Comparison of ENCODE assay signal across 7 cellular contexts in the genomic region with DNA sequence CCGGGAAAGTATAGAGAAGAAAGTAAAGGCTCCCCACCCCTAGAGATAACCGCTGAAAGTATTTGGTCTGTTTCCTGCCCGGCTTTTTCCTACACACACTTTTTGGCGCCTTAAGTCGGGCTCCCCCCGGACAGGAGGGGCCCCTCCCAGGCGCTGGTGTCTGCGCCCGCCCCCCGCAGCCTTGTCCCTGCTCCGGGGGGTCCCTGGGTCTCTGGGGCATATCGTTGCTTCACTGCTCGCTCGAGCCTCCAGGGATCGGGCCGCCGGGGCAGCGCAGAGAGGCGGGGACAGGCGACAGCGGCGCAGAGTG. TPM values are rescaled to one million over a fixed set of nuclear protein-coding genes. Genes with fewer than 3 reads are reported as not detected.
DNase-seq lines count a peak whose midpoint lies in the region; ATAC-seq and TF ChIP-seq lines count a peak whose summit lies in the region.

No MANE protein-coding gene starts in this region.

- H3K4me1 Mint-ChIP-seq in glutamatergic neuron (ENCODE audit: low read depth, unreplicated experiment) = peaks cover 10% of the 10 kb centered on the region

- peaks cover 7% of the 10 kb centered on the region for H3K9me3 Mint-ChIP-seq in glutamatergic neuron (ENCODE audit: unreplicated experiment)

- ATAC-seq in GM21390 (IDR thresholded peaks at IDR 0.05; ENCODE audit: unreplicated experiment) = peak; percentile 3
- no peak for ATAC-seq in RWPE2 (ENCODE audit: low read depth)

- H3K4me1 ChIP-seq in RWPE2 (ENCODE audit: insufficient read depth, poor library complexity, severe bottlenecking) = peaks cover 3% of the 10 kb centered on the region

- H3K36me3 ChIP-seq in RWPE2 (ENCODE audit: low read depth) = no peaks in the 10 kb centered on the region

- H3K27ac Mint-ChIP-seq in glutamatergic neuron (ENCODE audit: unreplicated experiment) = no peak overlapping the region

- no peaks in the 10 kb centered on the region for H3K36me3 Mint-ChIP-seq in glutamatergic neuron (ENCODE audit: unreplicated experiment)

- TF ChIP-seq CTCF in RWPE2 (IDR thresholded peaks at IDR 0.05; ENCODE audit: poor library complexity, severe bottlenecking) (no peak), glutamatergic neuron (IDR thresholded peaks at IDR 0.05; ENCODE audit: partially characterized antibody, unreplicated experiment) (no peak)

- H3K4me3 ChIP-seq in RWPE2 (ENCODE audit: severe bottlenecking) (peak overlapping the region; percentile 24), skin epidermis (peak overlapping the region; percentile 14 to 49 (median 39))

- DNase-seq in RWPE2 (ENCODE audit: low spot score) = no peak
- no peak for DNase-seq in glutamatergic neuron
- DNase-seq in OCI-M2 (lab: John Stamatoyannopoulos, UW; ENCODE audit: unreplicated experiment) = no peak
- no peak for DNase-seq in medulla oblongata (ENCODE audit: extremely low spot score)
- no peak for DNase-seq in caudate nucleus (lab: John Stamatoyannopoulos, UW)

- H3K27me3 Mint-ChIP-seq in glutamatergic neuron (ENCODE audit: unreplicated experiment) = peaks cover 17% of the 10 kb centered on the region

- peaks cover 18% of the 10 kb centered on the region for H3K27me3 ChIP-seq in RWPE2 (ENCODE audit: insufficient read depth, poor library complexity, severe bottlenecking)

- H3K4me3 Mint-ChIP-seq in glutamatergic neuron (ENCODE audit: unreplicated experiment) = peak overlapping the region; percentile 74

- H3K9me3 ChIP-seq in RWPE2 (ENCODE audit: severe bottlenecking) = no peaks in the 10 kb centered on the region

- H3K27ac ChIP-seq in RWPE2 (ENCODE audit: poor library complexity, severe bottlenecking) (no peak overlapping the region), skin epidermis (peak overlapping the region in 17 of 21 experiments; percentile 4 to 74 (median 58)), caudate nucleus (ENCODE audit: low read depth, low read length) (no peak overlapping the region)

RNA-seq across cellular contexts. Expression of a gene that starts 0.9 kb away (rescaled TPM):
- total RNA-seq in glutamatergic neuron (ENCODE audit: unreplicated experiment) = 19.7 TPM

RNA-seq across cellular contexts. Expression of a gene that starts 6.0 kb away (rescaled TPM):
- 346 TPM for total RNA-seq in glutamatergic neuron (ENCODE audit: unreplicated experiment)

RNA-seq across cellular contexts. Expression of a gene that starts 8.1 kb away (rescaled TPM):
- 32.3 TPM for total RNA-seq in glutamatergic neuron (ENCODE audit: unreplicated experiment)

RNA-seq across cellular contexts. Expression of a gene that starts 15.5 kb away (rescaled TPM):
- 106 TPM for total RNA-seq in glutamatergic neuron (ENCODE audit: unreplicated experiment)

RNA-seq across cellular contexts. Expression of a gene that starts 15.9 kb away (rescaled TPM):
- 82.5 TPM for total RNA-seq in glutamatergic neuron (ENCODE audit: unreplicated experiment)

Comparison
In these comparisons a context has a peak if more than half of its experiments do, and no peak if none do; other contexts are left out.
1. H3K27ac ChIP-seq: peak in skin epidermis (17 of 21); none in RWPE2 (single experiment) and caudate nucleus (single experiment).